In the genomic region with DNA sequence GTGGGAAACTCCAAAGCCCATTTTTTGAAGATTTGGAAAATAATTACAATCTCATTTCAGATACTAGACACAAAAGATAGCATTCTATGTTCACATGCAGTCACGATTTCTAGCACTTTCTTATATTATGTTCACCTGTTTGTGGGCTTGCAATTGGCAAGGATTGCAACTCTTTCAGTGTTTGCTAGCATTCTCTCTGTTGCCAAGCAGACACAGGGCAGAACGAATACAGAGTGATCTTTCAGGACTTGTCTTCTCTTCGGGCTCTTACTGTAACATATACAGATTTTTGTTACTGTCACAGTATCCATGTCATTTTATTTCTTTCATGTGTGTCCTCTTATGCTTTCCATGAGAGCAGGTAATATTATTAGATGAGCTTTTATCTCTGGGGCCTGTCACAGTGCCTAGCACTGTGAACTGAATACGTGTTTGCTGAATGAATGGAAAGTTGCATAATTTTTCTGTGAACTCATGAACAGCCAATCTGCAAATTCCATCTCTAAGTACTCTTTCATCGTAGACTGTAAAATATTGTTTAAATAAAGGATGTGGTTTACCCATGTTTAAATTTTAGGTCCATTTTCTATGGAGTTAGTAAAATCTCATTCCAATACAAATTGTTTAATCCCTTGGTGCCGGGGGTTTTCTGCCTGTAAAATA, we compare ENCODE assay signal across 1 cellular context.
TF ChIP-seq lines count a peak whose summit lies in the region.

No MANE protein-coding gene starts in this region.

TF ChIP-seq in HepG2, 621 proteins besides CTCF, POLR2A, EP300 and RAD21 (continued from another document):
- TF ChIP-seq POGZ (CRISPR knock-in tag; IDR thresholded peaks at IDR 0.05) (0 out of 2 replicates have a peak, but pooled peaks have one; percentile 10), ZFP36L1 (CRISPR knock-in tag; IDR thresholded peaks at IDR 0.05) (no peak), BCL6 (CRISPR knock-in tag; IDR thresholded peaks at IDR 0.05) (peak; percentile 50; the same call in 1 of the 2 replicates), MTF1 (CRISPR knock-in tag; IDR thresholded peaks at IDR 0.05) (no peak), FOXK1 (CRISPR knock-in tag; IDR thresholded peaks at IDR 0.05; ENCODE audit: borderline replicate concordance, low read depth) (no peak)
